In genomic region chr1:240692339-240692705, GRCh38 we compare ENCODE assay signal across 17 cellular contexts.
"Had no signal": no experiment of that assay in that cellular context is flagged by ENCODE, and none has a peak within 500 bp of the region (broad histone marks: within the 10 kb centered on the region; RNA-seq: fewer than 3 reads in every experiment).

No MANE protein-coding gene starts in this region.

- DNase-seq: activated CD8-positive, alpha-beta memory T cell treated with anti-CD3 and anti-CD28 coated beads for 24 hours; activated CD8-positive, alpha-beta memory T cell treated with anti-CD3 and anti-CD28 coated beads, Interleukin-2, amount 50 U/mL, for 4 hours; activated T-cell treated with anti-CD3 and anti-CD28 coated beads, Interleukin-2, amount 50 U/mL, for 24 hours; effector CD8-positive, alpha-beta T cell; left ventricle myocardium inferior; stimulated activated CD4-positive, alpha-beta T cell treated with anti-CD3 and anti-CD28 coated beads, Interleukin-15, amount 100 ng/mL, for 24 hours had no signal

- H3K4me1 ChIP-seq: left ventricle myocardium inferior, pancreas, vagina had no signal

- H3K9me3 Mint-ChIP-seq: activated naive CD4-positive, alpha-beta T cell treated with anti-CD3 and anti-CD28 coated beads, Interleukin-2, amount 50 U/mL, for 72 hours; activated T-helper 17 cell treated with anti-CD3 and anti-CD28 coated beads, Interleukin-2, amount 50 U/mL, for 72 hours; dendritic cell treated with granulocyte-macrophage colony-stimulating factor and Interleukin-4, amounts not matched to agents 40 ng/mL and 50 ng/mL, for 4 days; mesothelial cell of epicardium; natural killer cell treated with Interleukin-12 subunit alpha and Interleukin-12 subunit beta and Interleukin-15 and Interleukin-18, amount 100 ng/mL, for 72 hours; stimulated activated memory B cell treated with anti-CD40 and anti-IgM and Interleukin-4, amounts not matched to agents 10 μg/mL and 1 μg/mL and 100 μg/mL, for 72 hours; WTC11 had no signal

- H3K9me3 ChIP-seq: left ventricle myocardium inferior, pancreas, vagina had no signal

- H3K27me3 ChIP-seq: pancreas, vagina had no signal

- H3K27me3 Mint-ChIP-seq: activated T-cell treated with anti-CD3 and anti-CD28 coated beads, Interleukin-2, amount 50 U/mL, for 24 hours; activated T-helper 17 cell treated with anti-CD3 and anti-CD28 coated beads, Interleukin-2, amount 50 U/mL, for 72 hours; brain; dendritic cell treated with granulocyte-macrophage colony-stimulating factor and Interleukin-4, amounts not matched to agents 40 ng/mL and 50 ng/mL, for 4 days; stimulated activated memory B cell treated with anti-CD40 and anti-IgM and Interleukin-4, amounts not matched to agents 10 μg/mL and 1 μg/mL and 100 μg/mL, for 72 hours had no signal

- H3K4me3 Mint-ChIP-seq: activated T-cell treated with anti-CD3 and anti-CD28 coated beads, Interleukin-2, amount 50 U/mL, for 24 hours; activated T-helper 17 cell treated with anti-CD3 and anti-CD28 coated beads, Interleukin-2, amount 50 U/mL, for 72 hours; brain; dendritic cell treated with granulocyte-macrophage colony-stimulating factor and Interleukin-4, amounts not matched to agents 40 ng/mL and 50 ng/mL, for 4 days; mesothelial cell of epicardium; natural killer cell treated with Interleukin-12 subunit alpha and Interleukin-12 subunit beta and Interleukin-15 and Interleukin-18, amount 100 ng/mL, for 72 hours; stimulated activated memory B cell treated with anti-CD40 and anti-IgM and Interleukin-4, amounts not matched to agents 10 μg/mL and 1 μg/mL and 100 μg/mL, for 72 hours; WTC11 had no signal

- H3K4me3 ChIP-seq: left ventricle myocardium inferior, pancreas, skin epidermis, vagina had no signal

- H3K27ac ChIP-seq: left ventricle myocardium inferior, pancreas, skin epidermis, vagina had no signal

- ATAC-seq: activated naive CD4-positive, alpha-beta T cell treated with anti-CD3 and anti-CD28 coated beads, Interleukin-2, amount 50 U/mL, for 72 hours; activated T-helper 17 cell treated with anti-CD3 and anti-CD28 coated beads, Interleukin-2, amount 50 U/mL, for 72 hours; natural killer cell treated with Interleukin-12 subunit alpha and Interleukin-12 subunit beta and Interleukin-15 and Interleukin-18, amount 100 ng/mL, for 72 hours; stimulated activated memory B cell treated with anti-CD40 and anti-IgM and Interleukin-4, amounts not matched to agents 10 μg/mL and 1 μg/mL and 100 μg/mL, for 72 hours had no signal

- FAIRE-seq: pancreas had no signal

- H3K36me3 ChIP-seq: left ventricle myocardium inferior, pancreas, vagina had no signal

- H3K27ac Mint-ChIP-seq: activated T-cell treated with anti-CD3 and anti-CD28 coated beads, Interleukin-2, amount 50 U/mL, for 24 hours; activated T-helper 17 cell treated with anti-CD3 and anti-CD28 coated beads, Interleukin-2, amount 50 U/mL, for 72 hours; dendritic cell treated with granulocyte-macrophage colony-stimulating factor and Interleukin-4, amounts not matched to agents 40 ng/mL and 50 ng/mL, for 4 days; mesothelial cell of epicardium; natural killer cell treated with Interleukin-12 subunit alpha and Interleukin-12 subunit beta and Interleukin-15 and Interleukin-18, amount 100 ng/mL, for 72 hours; stimulated activated memory B cell treated with anti-CD40 and anti-IgM and Interleukin-4, amounts not matched to agents 10 μg/mL and 1 μg/mL and 100 μg/mL, for 72 hours; WTC11 had no signal

- H3K36me3 Mint-ChIP-seq: activated naive CD4-positive, alpha-beta T cell treated with anti-CD3 and anti-CD28 coated beads, Interleukin-2, amount 50 U/mL, for 72 hours; brain; mesothelial cell of epicardium; natural killer cell treated with Interleukin-12 subunit alpha and Interleukin-12 subunit beta and Interleukin-15 and Interleukin-18, amount 100 ng/mL, for 72 hours; stimulated activated memory B cell treated with anti-CD40 and anti-IgM and Interleukin-4, amounts not matched to agents 10 μg/mL and 1 μg/mL and 100 μg/mL, for 72 hours; WTC11 had no signal
